Comparison of ENCODE assay signal across 18 cellular contexts in the genomic region with DNA sequence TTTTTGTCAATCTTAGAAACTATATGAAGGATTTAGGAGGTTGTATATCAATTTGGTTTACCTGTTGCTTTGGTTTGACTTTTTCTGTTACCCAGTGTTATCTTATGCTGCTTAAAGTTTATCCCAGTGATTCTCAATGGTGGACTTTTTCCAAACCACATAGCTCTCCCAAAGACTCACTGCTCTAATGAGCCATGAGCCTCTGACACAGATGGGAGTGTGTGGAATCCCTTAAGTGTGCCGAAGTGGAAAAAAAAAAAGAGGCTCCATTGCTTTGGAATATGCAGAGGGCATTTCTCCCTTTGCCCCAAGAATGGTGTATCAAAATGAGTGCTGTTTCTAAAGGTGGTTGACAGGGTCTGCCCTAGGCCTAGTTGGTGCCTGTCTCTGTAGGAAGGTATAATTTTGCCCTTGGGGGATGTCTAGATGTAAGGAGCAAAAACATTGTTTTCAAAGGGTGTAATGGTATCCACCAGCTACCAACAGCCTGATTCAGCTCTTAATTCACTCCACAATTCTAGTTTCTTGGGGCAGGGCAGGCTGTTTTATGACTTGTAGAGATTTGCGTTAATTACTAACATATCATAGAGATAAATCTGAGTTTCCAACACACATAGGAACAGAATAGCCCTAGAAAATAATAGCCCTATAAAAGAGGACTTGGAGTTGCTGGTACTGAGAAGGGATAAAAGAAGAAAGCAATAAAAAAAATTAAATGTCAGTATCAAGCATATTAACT.
DNase-seq lines count a peak whose midpoint lies in the region; ATAC-seq and TF ChIP-seq lines count a peak whose summit lies in the region.
"Had no signal": no experiment of that assay in that cellular context is flagged by ENCODE, and none has a peak within 500 bp of the region (broad histone marks: within the 10 kb centered on the region; RNA-seq: fewer than 3 reads in every experiment).

No MANE protein-coding gene starts in this region.

- no peaks in the 10 kb centered on the region for H3K9me3 ChIP-seq in colonic mucosa
- H3K9me3 ChIP-seq: thyroid gland had no signal

- peak overlapping the region in 1 of 2 donors; percentile 9 for H3K9ac ChIP-seq in colonic mucosa (ENCODE audit: low read depth in 2 of 2, low read length in 2 of 2)

- no peaks in the 10 kb centered on the region for H3K27me3 ChIP-seq in colonic mucosa
- no peaks in the 10 kb centered on the region for H3K27me3 ChIP-seq in kidney epithelial cell (ENCODE audit: control insufficient read depth, insufficient read depth, low read length)
- H3K27me3 ChIP-seq: thyroid gland had no signal

- peak overlapping the region; percentile 18 for H3K27ac ChIP-seq in colonic mucosa
- H3K27ac ChIP-seq: thyroid gland, VCaP had no signal

- H3K4me3 ChIP-seq in colonic mucosa (no peak overlapping the region), kidney epithelial cell (ENCODE audit: low read depth, low read length) (no peak overlapping the region)
- H3K4me3 ChIP-seq: smooth muscle cell, thyroid gland had no signal

- ATAC-seq in HG02678 (IDR thresholded peaks at IDR 0.05; ENCODE audit: unreplicated experiment) = no peak

- intact Hi-C loops in colonic mucosa (cut with DNase I) = no loop called here

- DNase-seq in H4 (ENCODE audit: low spot score) (peak; percentile 63), colonic mucosa (no peak), kidney epithelial cell (ENCODE audit: low read depth) (peak; percentile 37), D341Med (ENCODE audit: low spot score) (no peak), NCI-H446 treated with DMSO at 0.1 percent for 48 hours (lab: John Stamatoyannopoulos, UW) (no peak), GM13977 (ENCODE audit: low spot score) (no peak)
- DNase-seq: activated CD4-positive, alpha-beta T cell treated with anti-CD3 and anti-CD28 coated beads, Interleukin-2, amount 50 U/mL, for 48 hours; caudate nucleus; DMS53; effector CD4-positive, alpha-beta T cell; naive B cell; NCI-H1694; NCI-H2227 treated with DMSO at 0.1 percent for 48 hours; NK-92 treated with Interleukin-12 subunit alpha and Interleukin-12 subunit beta, amount 100 ng/mL, for 24 hours; thyroid gland had no signal

- peaks cover 7% of the 10 kb centered on the region for H3K4me1 ChIP-seq in colonic mucosa

- in situ Hi-C loops in GM13977 (cut with MboI; ENCODE audit: low pct_unique_long_range_greater_than_20kb, low sequenced_read_pairs, unreplicated experiment) = no loop called here

- H3K36me3 ChIP-seq in colonic mucosa (no peaks in the 10 kb centered on the region), kidney epithelial cell (ENCODE audit: control insufficient read depth, insufficient read depth, low read length) (no peaks in the 10 kb centered on the region)
- H3K36me3 ChIP-seq: thyroid gland had no signal

- no peak for TF ChIP-seq CTCF in colonic mucosa (IDR thresholded peaks at IDR 0.05)
- no peak for TF ChIP-seq CTCF in kidney epithelial cell (IDR thresholded peaks at IDR 0.05; ENCODE audit: insufficient read depth, low read length, poor library complexity, severe bottlenecking)
- TF ChIP-seq CTCF in GM13977 (IDR thresholded peaks at IDR 0.05; ENCODE audit: extremely low read depth, insufficient read depth, missing control alignments) = no peak

Comparison
In these comparisons a context has a peak if more than half of its experiments do, and no peak if none do; other contexts are left out.
1. DNase-seq: peak in H4 (single experiment) and kidney epithelial cell (single experiment); none in colonic mucosa (single experiment), D341Med (single experiment), NCI-H446 treated with DMSO at 0.1 percent for 48 hours (single experiment) and GM13977 (single experiment).